Comparison of ENCODE assay signal across 25 cellular contexts in the genomic region with DNA sequence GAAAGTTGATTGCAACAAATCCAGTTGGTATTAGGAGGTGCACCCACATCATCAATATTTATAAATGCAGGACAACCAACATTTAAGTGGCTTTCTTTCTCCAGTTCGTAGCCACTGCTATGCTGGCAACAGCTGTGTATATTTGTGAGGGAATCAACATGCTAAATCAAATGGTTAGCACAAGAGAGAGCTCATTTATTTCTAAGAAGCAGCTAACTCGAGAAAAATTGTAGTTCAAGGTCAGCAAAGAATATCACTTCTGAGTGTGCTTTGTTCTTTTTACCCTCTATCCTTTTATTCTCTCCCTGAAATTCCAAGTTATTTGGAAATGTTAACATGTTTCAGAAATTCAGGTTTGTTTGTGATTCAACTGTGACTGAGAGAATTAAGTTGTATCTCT.
A peak's percentile ranks its signal among the peaks of the same experiment; 100 is the strongest.
DNase-seq lines count a peak whose midpoint lies in the region; ATAC-seq, FAIRE-seq and TF ChIP-seq lines count a peak whose summit lies in the region.
"Had no signal": no experiment of that assay in that cellular context is flagged by ENCODE, and none has a peak within 500 bp of the region (broad histone marks: within the 10 kb centered on the region; RNA-seq: fewer than 3 reads in every experiment).

No MANE protein-coding gene starts in this region.

- no peak overlapping the region for H3K27ac ChIP-seq in vagina
- H3K27ac ChIP-seq: 22Rv1, GM23248, SJSA1 had no signal

- H3K9me3 ChIP-seq in vagina: no peaks in the 10 kb centered on the region
- H3K9me3 ChIP-seq: SJSA1 had no signal

- no peak overlapping the region for H3K4me3 Mint-ChIP-seq in natural killer cell treated with Interleukin-12 subunit alpha and Interleukin-12 subunit beta and Interleukin-15 and Interleukin-18, amount 100 ng/mL, for 72 hours
- H3K4me3 Mint-ChIP-seq: CD8-positive, alpha-beta T cell; H9 had no signal

- no peaks in the 10 kb centered on the region for H3K4me1 Mint-ChIP-seq in natural killer cell treated with Interleukin-12 subunit alpha and Interleukin-12 subunit beta and Interleukin-15 and Interleukin-18, amount 100 ng/mL, for 72 hours (ENCODE audit: low read depth in 2 of 2)

- DNase-seq in Ammon's horn (ENCODE audit: low spot score) (peak; percentile 24), astrocyte of the hippocampus (ENCODE audit: low read depth, low spot score) (peak; percentile 18), medulla oblongata (ENCODE audit: extremely low spot score) (peak; percentile 42), sciatic nerve (ENCODE audit: low spot score) (no peak), vagina (ENCODE audit: extremely low spot score in 2 of 2) (no peak), urothelium cell line (ENCODE audit: low spot score) (no peak)
- no peak for DNase-seq in stimulated activated naive CD4-positive, alpha-beta T cell treated with Interleukin-2 at 50 U/mL for 16 hours (lab: John Stamatoyannopoulos, UW)
- no peak for DNase-seq in natural killer cell treated with Interleukin-12 subunit alpha and Interleukin-12 subunit beta and Interleukin-15 and Interleukin-18, amount 100 ng/mL, for 72 hours (ENCODE audit: low spot score)
- DNase-seq: CD8-positive, alpha-beta T cell; GM23248; H9; Karpas-422; MV-4-11; NCI-H1105 treated with DMSO at 0.1 percent for 48 hours; NCI-H2029 treated with DMSO at 0.1 percent for 48 hours; NCI-H2171; NCI-H345; NCI-H524; NCI-H82; OCI-M1 had no signal

- no peaks in the 10 kb centered on the region for H3K4me1 ChIP-seq in vagina
- H3K4me1 ChIP-seq: SJSA1 had no signal

- H3K9me3 Mint-ChIP-seq in natural killer cell treated with Interleukin-12 subunit alpha and Interleukin-12 subunit beta and Interleukin-15 and Interleukin-18, amount 100 ng/mL, for 72 hours: peaks cover 9% of the 10 kb centered on the region
- H3K9me3 Mint-ChIP-seq: CD8-positive, alpha-beta T cell; H9 had no signal

- intact Hi-C loops in sciatic nerve (cut with DNase I): no loop called here
- intact Hi-C loops in vagina (cut with DNase I): no loop called here

- H3K27me3 ChIP-seq in vagina: no peaks in the 10 kb centered on the region
- H3K27me3 ChIP-seq: SJSA1 had no signal

- TF ChIP-seq CTCF in vagina (IDR thresholded peaks at IDR 0.05): no peak

- H3K27me3 Mint-ChIP-seq in natural killer cell treated with Interleukin-12 subunit alpha and Interleukin-12 subunit beta and Interleukin-15 and Interleukin-18, amount 100 ng/mL, for 72 hours: no peaks in the 10 kb centered on the region

- H3K36me3 Mint-ChIP-seq in natural killer cell treated with Interleukin-12 subunit alpha and Interleukin-12 subunit beta and Interleukin-15 and Interleukin-18, amount 100 ng/mL, for 72 hours: no peaks in the 10 kb centered on the region
- H3K36me3 Mint-ChIP-seq: CD8-positive, alpha-beta T cell had no signal

- peak; percentile 22 for ATAC-seq in sciatic nerve
- no peak for ATAC-seq in natural killer cell treated with Interleukin-12 subunit alpha and Interleukin-12 subunit beta and Interleukin-15 and Interleukin-18, amount 100 ng/mL, for 72 hours
- ATAC-seq: CD8-positive, alpha-beta T cell; Right ventricle myocardium inferior had no signal

- no peaks in the 10 kb centered on the region for H3K36me3 ChIP-seq in vagina

- FAIRE-seq in urothelium cell line (lab: Jason Lieb, UNC): no peak
- FAIRE-seq: G401.6, GM18507 had no signal

- TF ChIP-seq POLR2A in vagina (IDR thresholded peaks at IDR 0.05): no peak

- H3K27ac Mint-ChIP-seq in natural killer cell treated with Interleukin-12 subunit alpha and Interleukin-12 subunit beta and Interleukin-15 and Interleukin-18, amount 100 ng/mL, for 72 hours: no peak overlapping the region
- H3K27ac Mint-ChIP-seq: CD8-positive, alpha-beta T cell had no signal

- no peak overlapping the region for H3K4me3 ChIP-seq in vagina
- H3K4me3 ChIP-seq: GM23248, SJSA1 had no signal

Comparison
In these comparisons a context has a peak if more than half of its experiments do, and no peak if none do; other contexts are left out.
1. DNase-seq: peak in Ammon's horn (single experiment), astrocyte of the hippocampus (single experiment) and medulla oblongata (single experiment); none in sciatic nerve (single experiment), vagina (0 of 2), urothelium cell line (single experiment), stimulated activated naive CD4-positive, alpha-beta T cell treated with Interleukin-2 at 50 U/mL for 16 hours (single experiment) and natural killer cell treated with Interleukin-12 subunit alpha and Interleukin-12 subunit beta and Interleukin-15 and Interleukin-18, amount 100 ng/mL, for 72 hours (single experiment).